In genomic region chr5:143870871-143871632, GRCh38 we compare ENCODE assay signal across 19 cellular contexts. TPM values are rescaled to one million over a fixed set of nuclear protein-coding genes. Genes with fewer than 3 reads are reported as not detected.
A peak's percentile ranks its signal among the peaks of the same experiment; 100 is the strongest.
DNase-seq lines count a peak whose midpoint lies in the region; ATAC-seq and TF ChIP-seq lines count a peak whose summit lies in the region.
"Had no signal": no experiment of that assay in that cellular context is flagged by ENCODE, and none has a peak within 500 bp of the region (broad histone marks: within the 10 kb centered on the region; RNA-seq: fewer than 3 reads in every experiment).

No MANE protein-coding gene starts in this region.

- DNase-seq in RWPE2 (ENCODE audit: low spot score) (peak; percentile 78), smooth muscle cell (lab: John Stamatoyannopoulos, UW; ENCODE audit: unreplicated experiment) (no peak), amniotic stem cell (lab: John Stamatoyannopoulos, UW) (no peak), tibial nerve (ENCODE audit: low spot score in 2 of 2) (no peak)
- DNase-seq in stimulated activated CD4-positive, alpha-beta T cell treated with anti-CD3 and anti-CD28 coated beads, Interleukin-4, amount 100 ng/mL, for 24 hours: no peak
- DNase-seq: adrenal gland, DMS 273 treated with DMSO at 0.1 percent for 48 hours, NCI-H1092, pancreas, small intestine, WERI-Rb-1 had no signal

- peak overlapping the region; percentile 49 for H2AFZ ChIP-seq in smooth muscle cell (ENCODE audit: low read depth)

- ATAC-seq in RWPE2 (ENCODE audit: low read depth) (peak; percentile 93), gastroesophageal sphincter (no peak)
- ATAC-seq: activated T-helper 17 cell treated with anti-CD3 and anti-CD28 coated beads, Interleukin-2, amount 50 U/mL, for 72 hours; pancreas had no signal

- no peak for TF ChIP-seq CTCF in RWPE2 (IDR thresholded peaks at IDR 0.05; ENCODE audit: poor library complexity, severe bottlenecking)
- no peak for TF ChIP-seq CTCF in smooth muscle cell (IDR thresholded peaks at IDR 0.05; ENCODE audit: borderline replicate concordance, insufficient read depth, poor library complexity, severe bottlenecking)
- no peak for TF ChIP-seq CTCF in gastroesophageal sphincter (IDR thresholded peaks at IDR 0.05)
- TF ChIP-seq CTCF in tibial nerve (IDR thresholded peaks at IDR 0.05): no peak

- H3F3A ChIP-seq in smooth muscle cell (ENCODE audit: low read depth): no peaks in the 10 kb centered on the region

- H3K4me1 ChIP-seq in HUES48 (ENCODE audit: control insufficient read depth, insufficient read depth, low read length) (peaks cover 28% of the 10 kb centered on the region), RWPE2 (ENCODE audit: insufficient read depth, poor library complexity, severe bottlenecking) (peaks cover 17% of the 10 kb centered on the region), iPS-18a (ENCODE audit: control insufficient read depth, low read depth, low read length) (peaks cover 29% of the 10 kb centered on the region), smooth muscle cell (ENCODE audit: low read depth) (no peaks in the 10 kb centered on the region), gastroesophageal sphincter (no peaks in the 10 kb centered on the region), tibial nerve (peaks cover 0 to 6% (median 1%) of the 10 kb centered on the region in 4 donors)
- H3K4me1 ChIP-seq: adrenal gland, pancreas had no signal

- 66% methylated on average over 5 of the region's 5 CpGs for WGBS in smooth muscle cell (ENCODE audit: low lambda C conversion rate)
- 86 to 89% methylated on average over 5 of the region's 5 CpGs for WGBS in gastroesophageal sphincter (ENCODE audit: low coverage in 1 of 2), 2 donors
- 84 to 86% methylated on average over 5 of the region's 5 CpGs for WGBS in tibial nerve, 2 donors

- H3K36me3 ChIP-seq in HUES48 (ENCODE audit: control insufficient read depth, insufficient read depth, low read length) (no peaks in the 10 kb centered on the region), RWPE2 (ENCODE audit: low read depth) (no peaks in the 10 kb centered on the region), iPS-18a (ENCODE audit: control insufficient read depth, low read depth, low read length) (no peaks in the 10 kb centered on the region), smooth muscle cell (ENCODE audit: low read depth) (no peaks in the 10 kb centered on the region), gastroesophageal sphincter (no peaks in the 10 kb centered on the region), tibial nerve (no peaks in the 10 kb centered on the region)
- H3K36me3 ChIP-seq: adrenal gland, pancreas, thoracic aorta, WERI-Rb-1 had no signal

- TF ChIP-seq EP300 in gastroesophageal sphincter (IDR thresholded peaks at IDR 0.05) (no peak), tibial nerve (IDR thresholded peaks at IDR 0.05) (no peak)

- H3K27ac ChIP-seq in HUES48 (ENCODE audit: low read depth, low read length) (peak overlapping the region; percentile 75), RWPE2 (ENCODE audit: poor library complexity, severe bottlenecking) (peak overlapping the region; percentile 66), iPS-18a (ENCODE audit: low read length) (peak overlapping the region; percentile 18), smooth muscle cell (ENCODE audit: low read depth) (peak overlapping the region; percentile 28), gastroesophageal sphincter (no peak overlapping the region), tibial nerve (no peak overlapping the region)
- H3K27ac ChIP-seq: adrenal gland, pancreas, thoracic aorta, WERI-Rb-1 had no signal

- H3K79me2 ChIP-seq in smooth muscle cell (ENCODE audit: low read depth): no peaks in the 10 kb centered on the region

- no peaks in the 10 kb centered on the region for H3K9me3 ChIP-seq in HUES48 (ENCODE audit: control insufficient read depth, insufficient read depth, low read length)
- no peaks in the 10 kb centered on the region for H3K9me3 ChIP-seq in RWPE2 (ENCODE audit: severe bottlenecking)
- no peaks in the 10 kb centered on the region for H3K9me3 ChIP-seq in iPS-18a (ENCODE audit: control insufficient read depth, low read depth, low read length)
- H3K9me3 ChIP-seq in smooth muscle cell (replicated peaks; ENCODE audit: low read depth): no peaks in the 10 kb centered on the region
- H3K9me3 ChIP-seq in gastroesophageal sphincter: no peaks in the 10 kb centered on the region
- H3K9me3 ChIP-seq in tibial nerve: no peaks in the 10 kb centered on the region
- H3K9me3 ChIP-seq: adrenal gland, pancreas, thoracic aorta had no signal

- H3K9ac ChIP-seq in HUES48 (ENCODE audit: low read depth, low read length) (no peak overlapping the region), iPS-18a (ENCODE audit: low read length) (no peak overlapping the region), smooth muscle cell (ENCODE audit: low read depth) (no peak overlapping the region)

- H3K27me3 ChIP-seq in HUES48 (ENCODE audit: control insufficient read depth, insufficient read depth, low read length): no peaks in the 10 kb centered on the region
- no peaks in the 10 kb centered on the region for H3K27me3 ChIP-seq in RWPE2 (ENCODE audit: insufficient read depth, poor library complexity, severe bottlenecking)
- no peaks in the 10 kb centered on the region for H3K27me3 ChIP-seq in iPS-18a (ENCODE audit: control insufficient read depth, insufficient read depth, low read length)
- no peaks in the 10 kb centered on the region for H3K27me3 ChIP-seq in smooth muscle cell (ENCODE audit: low read depth)
- H3K27me3 ChIP-seq in gastroesophageal sphincter: no peaks in the 10 kb centered on the region
- H3K27me3 ChIP-seq in tibial nerve: no peaks in the 10 kb centered on the region
- H3K27me3 ChIP-seq: adrenal gland, pancreas had no signal

- H3K4me3 ChIP-seq in HUES48 (ENCODE audit: low read depth, low read length) (no peak overlapping the region), RWPE2 (ENCODE audit: severe bottlenecking) (no peak overlapping the region), iPS-18a (ENCODE audit: low read length) (peak overlapping the region; percentile 22), smooth muscle cell (no peak overlapping the region), gastroesophageal sphincter (no peak overlapping the region), tibial nerve (no peak overlapping the region)
- H3K4me3 ChIP-seq: adrenal gland, pancreas, thoracic aorta had no signal

- TF ChIP-seq POLR2A in gastroesophageal sphincter (IDR thresholded peaks at IDR 0.05) (no peak), tibial nerve (IDR thresholded peaks at IDR 0.05) (no peak)

- H4K20me1 ChIP-seq in smooth muscle cell (ENCODE audit: low read depth): no peaks in the 10 kb centered on the region

- no peak overlapping the region for H3K4me2 ChIP-seq in smooth muscle cell

RNA-seq across cellular contexts. Expression of gene HMHB1, which starts 59.1 kb away (rescaled TPM):
- total RNA-seq in smooth muscle cell (not detected in 2 replicates), gastroesophageal sphincter (not detected), tibial nerve (not detected)
- not detected in 2 replicates for polyA plus RNA-seq in smooth muscle cell
- total RNA-seq: activated T-helper 17 cell treated with anti-CD3 and anti-CD28 coated beads, Interleukin-2, amount 50 U/mL, for 72 hours; adrenal gland; cerebellum; pancreas; RPMI7951; thoracic aorta had no signal
- polyA plus RNA-seq: adrenal gland, BJ, pancreas, small intestine had no signal

Comparison
In these comparisons a context has a peak if more than half of its experiments do, and no peak if none do; other contexts are left out.
1. H3K27ac ChIP-seq: peak in HUES48 (single experiment), RWPE2 (single experiment), iPS-18a (single experiment) and smooth muscle cell (single experiment); none in gastroesophageal sphincter (0 of 4) and tibial nerve (0 of 4).